ENCODE assay signal across 8 cellular contexts in the genomic region with DNA sequence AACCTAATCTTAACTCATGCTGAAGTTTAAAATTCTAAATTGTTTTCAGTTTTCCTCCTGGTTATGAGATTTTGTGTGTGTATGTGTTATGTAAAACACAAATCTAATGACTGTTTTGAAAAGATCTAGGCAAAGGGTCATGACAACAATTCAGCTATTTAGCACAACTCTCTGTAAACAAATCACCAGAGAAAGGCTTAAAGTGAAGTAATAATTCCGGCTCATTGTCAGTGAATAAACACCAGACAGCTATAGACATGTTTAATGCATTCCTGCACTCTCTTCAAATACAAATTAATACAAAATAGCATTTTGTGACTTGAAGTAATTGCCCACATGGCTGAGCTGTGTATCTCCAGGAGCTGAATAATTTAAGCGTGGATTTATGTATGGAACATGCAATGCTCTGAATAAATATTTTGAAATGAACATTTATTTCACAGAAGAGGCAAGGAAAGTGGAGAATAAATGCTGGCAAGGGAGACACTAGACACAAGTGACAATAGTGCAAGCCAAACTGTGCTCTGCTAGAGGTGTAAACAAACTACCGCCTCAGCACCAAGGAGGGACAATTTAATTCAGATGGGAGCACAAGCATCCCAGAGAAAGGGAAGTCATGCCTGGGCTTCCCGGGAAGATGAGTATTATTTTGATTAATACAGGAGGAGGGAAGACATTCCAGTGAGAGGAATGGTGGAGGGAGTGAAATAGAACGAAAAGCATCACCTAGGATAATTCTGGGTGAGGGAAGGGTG.
DNase-seq lines count a peak whose midpoint lies in the region; ATAC-seq and TF ChIP-seq lines count a peak whose summit lies in the region.

No MANE protein-coding gene starts in this region.

- no peak overlapping the region for H3K14ac ChIP-seq in IMR-90 (replicated peaks; ENCODE audit: low read depth, low read length)

- H4K91ac ChIP-seq in IMR-90 (ENCODE audit: insufficient read depth, low read depth, low read length), result no peak overlapping the region

- 60% methylated on average over 1 of the region's 5 CpGs; no CpG with 5 or more reads in 1 of the 2 experiments for WGBS in IMR-90 (ENCODE audit: extremely low coverage in 2 of 2, insufficient read length in 1 of 2), 2 experiments

- no peaks in the 10 kb centered on the region for H3K79me1 ChIP-seq in IMR-90 (ENCODE audit: low read depth in 1 of 2, low read length in 2 of 2)

- peaks cover 2% of the 10 kb centered on the region; the same call in 1 of the 2 replicates for H3K9me1 ChIP-seq in IMR-90 (ENCODE audit: insufficient read depth, low read length)

- peaks cover 4 to 20% of the 10 kb centered on the region in 2 donors for H3K4me1 Mint-ChIP-seq in stimulated activated naive B cell treated with anti-CD40 and anti-IgM and Interleukin-4, amounts not matched to agents 10 μg/mL and 1 μg/mL and 100 μg/mL, for 72 hours

- H3K9me3 ChIP-seq in IMR-90 (ENCODE audit: control insufficient read depth, insufficient read depth, low read length) (peaks cover 8% of the 10 kb centered on the region; the same call in 1 of the 2 replicates), muscle layer of colon (ENCODE audit: low read length) (no peaks in the 10 kb centered on the region)

- DNase-seq in IMR-90 (no peak), coronary artery (ENCODE audit: low spot score) (no peak), NCI-H1105 treated with DMSO at 0.1 percent for 48 hours (lab: John Stamatoyannopoulos, UW) (no peak), SW 1271 (lab: John Stamatoyannopoulos, UW) (no peak)
- no peak for DNase-seq in stimulated activated naive B cell treated with anti-CD40 and anti-IgM and Interleukin-4, amounts not matched to agents 10 μg/mL and 1 μg/mL and 100 μg/mL, for 72 hours

- H3K27me3 ChIP-seq in IMR-90 (ENCODE audit: control insufficient read depth, insufficient read depth, low read length), result no peaks in the 10 kb centered on the region
- no peaks in the 10 kb centered on the region for H3K27me3 ChIP-seq in muscle layer of colon (ENCODE audit: control insufficient read depth in 1 of 2, insufficient read depth in 2 of 2, low read length in 2 of 2)

- H4K5ac ChIP-seq in IMR-90 (ENCODE audit: low read depth, low read length), result no peak overlapping the region

- no TSS peak for BruUV-seq in IMR-90 (replicated peaks; lab: Mats Ljungman, UMichigan)

- no peak overlapping the region for H2AK5ac ChIP-seq in IMR-90 (ENCODE audit: low read depth, low read length)

- CTCF ChIA-PET in IMR-90 (lab: Yijun Ruan, JAX), result interaction anchor here (1.2 kb wide), 1 partner anchor 12 kb away, joined by 3 read pairs; no protein-coding TSS in a partner anchor

- no peaks in the 10 kb centered on the region for H3K36me3 ChIP-seq in IMR-90 (ENCODE audit: control insufficient read depth, insufficient read depth, low read length)
- H3K36me3 ChIP-seq in muscle layer of colon (ENCODE audit: insufficient read depth, low read length), result no peaks in the 10 kb centered on the region

- ATAC-seq in IMR-90 (ENCODE audit: low read depth) (peak; percentile 42), GM21390 (IDR thresholded peaks at IDR 0.05; ENCODE audit: unreplicated experiment) (no peak)
- ATAC-seq in stimulated activated naive B cell treated with anti-CD40 and anti-IgM and Interleukin-4, amounts not matched to agents 10 μg/mL and 1 μg/mL and 100 μg/mL, for 72 hours (replicated peaks), result no peak

- no peak overlapping the region for H4K8ac ChIP-seq in IMR-90 (ENCODE audit: low read depth in 2 of 2, low read length in 2 of 2)

- H3K4me1 ChIP-seq in IMR-90 (ENCODE audit: control insufficient read depth, insufficient read depth, low read length) (peaks cover 3% of the 10 kb centered on the region), muscle layer of colon (ENCODE audit: insufficient read depth, low read length) (peaks cover 16% of the 10 kb centered on the region)

- POLR2A ChIA-PET in IMR-90 (lab: Charles Lee; ENCODE audit: unreplicated experiment), result no interaction called here

- no peak for TF ChIP-seq POLR2A in IMR-90 (IDR thresholded peaks at IDR 0.05; ENCODE audit: low read depth, low read length)

- H3K27ac Mint-ChIP-seq in stimulated activated naive B cell treated with anti-CD40 and anti-IgM and Interleukin-4, amounts not matched to agents 10 μg/mL and 1 μg/mL and 100 μg/mL, for 72 hours, result no peak overlapping the region

- 0 out of 2 replicates have a peak overlapping the region, but pooled peaks have one; percentile 31 for H3K23ac ChIP-seq in IMR-90 (ENCODE audit: low read depth, low read length)

- no peak for TF ChIP-seq CTCF in 22Rv1 (IDR thresholded peaks at IDR 0.05)
- TF ChIP-seq CTCF in IMR-90 (conservative IDR thresholded peaks at IDR 0.05; ENCODE audit: low read depth, low read length), result no peak
- TF ChIP-seq CTCF in coronary artery (IDR thresholded peaks at IDR 0.05), result no peak

- intact Hi-C loops in IMR-90 (cut with micrococcal nuclease), result no loop called here

- peaks cover 14 to 19% of the 10 kb centered on the region in 2 donors for H3K9me3 Mint-ChIP-seq in stimulated activated naive B cell treated with anti-CD40 and anti-IgM and Interleukin-4, amounts not matched to agents 10 μg/mL and 1 μg/mL and 100 μg/mL, for 72 hours

- H2BK15ac ChIP-seq in IMR-90 (ENCODE audit: low read depth, low read length), result no peak overlapping the region

- dilution Hi-C loops in IMR-90 (cut with HindIII; ENCODE audit: low sequenced_read_pairs, unreplicated experiment), result no loop called here

- H3K4me2 ChIP-seq in IMR-90 (ENCODE audit: low read depth, low read length), result peak overlapping the region; percentile 96

- no peak overlapping the region for H3K4me3 ChIP-seq in IMR-90 (ENCODE audit: insufficient read depth, low read depth, low read length)
- peak overlapping the region; percentile 61 for H3K4me3 ChIP-seq in coronary artery
- peak overlapping the region in 1 of 2 donors; percentile 46 for H3K4me3 ChIP-seq in muscle layer of colon (ENCODE audit: low read depth in 1 of 2, low read length in 2 of 2)

- in situ Hi-C loops in IMR-90 (cut with MboI; ENCODE audit: low sequenced_read_pairs), result no loop called here

- H3K56ac ChIP-seq in IMR-90 (ENCODE audit: extremely low read depth, insufficient read depth, low read length), result no peak overlapping the region

- H3K27me3 Mint-ChIP-seq in stimulated activated naive B cell treated with anti-CD40 and anti-IgM and Interleukin-4, amounts not matched to agents 10 μg/mL and 1 μg/mL and 100 μg/mL, for 72 hours, result no peaks in the 10 kb centered on the region

- no peak overlapping the region for H2BK20ac ChIP-seq in IMR-90 (ENCODE audit: low read depth, low read length)

- no peaks in the 10 kb centered on the region for H4K20me1 ChIP-seq in IMR-90 (ENCODE audit: insufficient read depth, low read length)

- H2BK120ac ChIP-seq in IMR-90 (ENCODE audit: low read depth, low read length), result no peak overlapping the region

- no peak overlapping the region for H2BK5ac ChIP-seq in IMR-90 (ENCODE audit: low read depth, low read length, poor library complexity, severe bottlenecking)

- H3K4ac ChIP-seq in IMR-90 (ENCODE audit: low read depth, low read length), result no peak overlapping the region

- no peak overlapping the region for H3K9ac ChIP-seq in IMR-90 (ENCODE audit: low read depth, low read length)
- H3K9ac ChIP-seq in muscle layer of colon (ENCODE audit: low read length), result no peak overlapping the region

- peaks cover 0 to 12% of the 10 kb centered on the region in 2 donors for H3K36me3 Mint-ChIP-seq in stimulated activated naive B cell treated with anti-CD40 and anti-IgM and Interleukin-4, amounts not matched to agents 10 μg/mL and 1 μg/mL and 100 μg/mL, for 72 hours

- no peak for TF ChIP-seq RAD21 in IMR-90 (IDR thresholded peaks at IDR 0.05; ENCODE audit: low read length)

- no peak overlapping the region for H2AK9ac ChIP-seq in IMR-90 (replicated peaks; ENCODE audit: low read depth, low read length, poor library complexity)

- no peak overlapping the region for H2AFZ ChIP-seq in IMR-90 (replicated peaks; ENCODE audit: low read length, poor library complexity)

- H3K27ac ChIP-seq in 22Rv1 (peak overlapping the region; percentile 52; the same call in 1 of the 2 replicates), IMR-90 (ENCODE audit: insufficient read depth, low read length) (no peak overlapping the region), coronary artery (peak overlapping the region; percentile 72 to 76), muscle layer of colon (ENCODE audit: low read depth, low read length) (peak overlapping the region; percentile 13)

- H3K18ac ChIP-seq in IMR-90 (ENCODE audit: low read depth, low read length), result no peak overlapping the region

- peak overlapping the region in 1 of 2 donors; percentile 73 for H3K4me3 Mint-ChIP-seq in stimulated activated naive B cell treated with anti-CD40 and anti-IgM and Interleukin-4, amounts not matched to agents 10 μg/mL and 1 μg/mL and 100 μg/mL, for 72 hours

TF ChIP-seq in IMR-90, 13 proteins besides CTCF, POLR2A, EP300 and RAD21 (continues in another document):
- TF ChIP-seq SMC3 (IDR thresholded peaks at IDR 0.05; ENCODE audit: low read depth, low read length) (no peak), RFX5 (IDR thresholded peaks at IDR 0.05; ENCODE audit: low read depth, low read length) (no peak), CHD1 (IDR thresholded peaks at IDR 0.05; ENCODE audit: low read depth, low read length) (no peak), CEBPB (IDR thresholded peaks at IDR 0.05; ENCODE audit: low read depth, low read length) (no peak), MAFK (IDR thresholded peaks at IDR 0.05; ENCODE audit: low read depth, low read length) (no peak), FOS (IDR thresholded peaks at IDR 0.05; ENCODE audit: low read depth, low read length) (no peak), BHLHE40 (IDR thresholded peaks at IDR 0.05; ENCODE audit: low read depth, low read length) (no peak), MXI1 (IDR thresholded peaks at IDR 0.05; ENCODE audit: borderline replicate concordance, low read depth, low read length) (no peak)
- TF ChIP-seq, protein P1, sequence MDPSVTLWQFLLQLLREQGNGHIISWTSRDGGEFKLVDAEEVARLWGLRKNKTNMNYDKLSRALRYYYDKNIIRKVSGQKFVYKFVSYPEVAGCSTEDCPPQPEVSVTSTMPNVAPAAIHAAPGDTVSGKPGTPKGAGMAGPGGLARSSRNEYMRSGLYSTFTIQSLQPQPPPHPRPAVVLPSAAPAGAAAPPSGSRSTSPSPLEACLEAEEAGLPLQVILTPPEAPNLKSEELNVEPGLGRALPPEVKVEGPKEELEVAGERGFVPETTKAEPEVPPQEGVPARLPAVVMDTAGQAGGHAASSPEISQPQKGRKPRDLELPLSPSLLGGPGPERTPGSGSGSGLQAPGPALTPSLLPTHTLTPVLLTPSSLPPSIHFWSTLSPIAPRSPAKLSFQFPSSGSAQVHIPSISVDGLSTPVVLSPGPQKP (IDR thresholded peaks at IDR 0.05; ENCODE audit: borderline replicate concordance, low read depth, low read length), result no peak
- TF ChIP-seq, protein P2, sequence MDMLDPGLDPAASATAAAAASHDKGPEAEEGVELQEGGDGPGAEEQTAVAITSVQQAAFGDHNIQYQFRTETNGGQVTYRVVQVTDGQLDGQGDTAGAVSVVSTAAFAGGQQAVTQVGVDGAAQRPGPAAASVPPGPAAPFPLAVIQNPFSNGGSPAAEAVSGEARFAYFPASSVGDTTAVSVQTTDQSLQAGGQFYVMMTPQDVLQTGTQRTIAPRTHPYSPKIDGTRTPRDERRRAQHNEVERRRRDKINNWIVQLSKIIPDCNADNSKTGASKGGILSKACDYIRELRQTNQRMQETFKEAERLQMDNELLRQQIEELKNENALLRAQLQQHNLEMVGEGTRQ (IDR thresholded peaks at IDR 0.05; ENCODE audit: low read depth, low read length), result no peak
